9 cellular contexts compared by ENCODE assay signal in genomic region chrX:30822068-30822671, GRCh38.
A peak's percentile ranks its signal among the peaks of the same experiment; 100 is the strongest.
DNase-seq lines count a peak whose midpoint lies in the region; ATAC-seq, FAIRE-seq and TF ChIP-seq lines count a peak whose summit lies in the region.
"Had no signal": no experiment of that assay in that cellular context is flagged by ENCODE, and none has a peak within 500 bp of the region (broad histone marks: within the 10 kb centered on the region; RNA-seq: fewer than 3 reads in every experiment).

No MANE protein-coding gene starts in this region.

- H4K20me1 ChIP-seq in GM23338 (replicated peaks; ENCODE audit: insufficient read depth) (no peaks in the 10 kb centered on the region), MM.1S (ENCODE audit: insufficient read depth, low read length) (no peaks in the 10 kb centered on the region)

- H3K4me1 ChIP-seq in GM23338 (ENCODE audit: insufficient read depth) = no peaks in the 10 kb centered on the region
- H3K4me1 ChIP-seq in MM.1S (ENCODE audit: low read length) = peaks cover 12% of the 10 kb centered on the region; the same call in 1 of the 2 replicates
- H3K4me1 ChIP-seq in aorta (ENCODE audit: control insufficient read depth in 1 of 2, insufficient read depth in 2 of 2, low read length in 2 of 2) = no peaks in the 10 kb centered on the region

- H3K27me3 Mint-ChIP-seq in GM23338 (ENCODE audit: insufficient read depth, low read depth, poor library complexity) = peaks cover 5% of the 10 kb centered on the region

- no peaks in the 10 kb centered on the region for H3K9me3 Mint-ChIP-seq in GM23338
- H3K9me3 Mint-ChIP-seq: activated CD4-positive, alpha-beta T cell treated with anti-CD3 and anti-CD28 coated beads, Interleukin-2, amount 10 ng/mL, durations not matched to agents 24 days and 14 days had no signal

- H3K79me2 ChIP-seq in GM23338 (replicated peaks; ENCODE audit: insufficient read depth) (no peaks in the 10 kb centered on the region), MM.1S (ENCODE audit: low read length) (no peaks in the 10 kb centered on the region)

- H3K4me2 ChIP-seq in GM23338 (no peak overlapping the region), MM.1S (ENCODE audit: low read depth, low read length) (peak overlapping the region; percentile 27; the same call in 1 of the 2 replicates)

- no peak overlapping the region for H3K4me3 Mint-ChIP-seq in GM23338
- H3K4me3 Mint-ChIP-seq: activated CD4-positive, alpha-beta T cell treated with anti-CD3 and anti-CD28 coated beads, Interleukin-2, amount 10 ng/mL, durations not matched to agents 24 days and 14 days had no signal

- DNase-seq in GM18507 (ENCODE audit: extremely low spot score, insufficient read length, low read depth) (no peak), GM23338 (ENCODE audit: low spot score) (peak; percentile 15), MM.1S (peak; percentile 36), germinal center (ENCODE audit: low spot score) (peak; percentile 10), aorta (no peak), NCI-H2029 treated with DMSO at 0.1 percent for 48 hours (lab: John Stamatoyannopoulos, UW) (no peak), caudate nucleus (lab: John Stamatoyannopoulos, UW) (no peak)
- DNase-seq in stimulated activated CD8-positive, alpha-beta memory T cell treated with anti-CD3 and anti-CD28 coated beads, Interleukin-4, amount 100 ng/mL, for 48 hours = no peak
- DNase-seq: activated CD4-positive, alpha-beta T cell treated with anti-CD3 and anti-CD28 coated beads, Interleukin-2, amount 10 ng/mL, durations not matched to agents 24 days and 14 days had no signal

- peaks cover 10% of the 10 kb centered on the region; the same call in 2 of the 3 replicates for H3K4me1 Mint-ChIP-seq in GM23338

- H3F3A ChIP-seq in GM23338 (replicated peaks; ENCODE audit: low read depth) (no peaks in the 10 kb centered on the region), MM.1S (ENCODE audit: insufficient read depth, low read length) (no peaks in the 10 kb centered on the region)

- intact Hi-C loops in aorta (cut with DNase I) = no loop called here

- H3K9me3 ChIP-seq in MM.1S (replicated peaks; ENCODE audit: insufficient read depth, low read length) = no peaks in the 10 kb centered on the region
- H3K9me3 ChIP-seq in aorta (ENCODE audit: control insufficient read depth, low read length) = no peaks in the 10 kb centered on the region

- no peak overlapping the region for H3K9ac ChIP-seq in MM.1S (ENCODE audit: low read length)

- 51 to 72% methylated on average over 3 of the region's 3 CpGs for WGBS in aorta, 2 donors

- no peaks in the 10 kb centered on the region for H3K9me2 ChIP-seq in GM23338 (ENCODE audit: insufficient read depth)
- H3K9me2 ChIP-seq in MM.1S (replicated peaks; ENCODE audit: insufficient read depth, low read length) = no peaks in the 10 kb centered on the region

- H3K27ac Mint-ChIP-seq in GM23338 = 0 out of 2 replicates have a peak overlapping the region, but pooled peaks have one; percentile 34
- H3K27ac Mint-ChIP-seq: activated CD4-positive, alpha-beta T cell treated with anti-CD3 and anti-CD28 coated beads, Interleukin-2, amount 10 ng/mL, durations not matched to agents 24 days and 14 days had no signal

- no peak overlapping the region for H3K4me3 ChIP-seq in GM23338
- H3K4me3 ChIP-seq in MM.1S (ENCODE audit: low read length) = no peak overlapping the region
- no peak overlapping the region for H3K4me3 ChIP-seq in aorta (ENCODE audit: low read length in 2 of 2)

- H3K27me3 ChIP-seq in GM23338 (ENCODE audit: insufficient read depth) = no peaks in the 10 kb centered on the region
- H3K27me3 ChIP-seq in MM.1S (replicated peaks; ENCODE audit: insufficient read depth, low read length) = no peaks in the 10 kb centered on the region
- no peaks in the 10 kb centered on the region for H3K27me3 ChIP-seq in aorta (ENCODE audit: control insufficient read depth in 1 of 2, insufficient read depth in 2 of 2, low read length in 1 of 2)

- H3K27ac ChIP-seq in GM23338 (ENCODE audit: low read depth) (no peak overlapping the region), MM.1S (ENCODE audit: low read length) (peak overlapping the region; percentile 32; the same call in 1 of the 2 replicates), aorta (ENCODE audit: low read depth in 1 of 2, low read length in 2 of 2) (no peak overlapping the region), caudate nucleus (ENCODE audit: low read depth, low read length) (no peak overlapping the region)

- no peaks in the 10 kb centered on the region for H3K36me3 Mint-ChIP-seq in GM23338 (ENCODE audit: low read depth)

- TF ChIP-seq CTCF in GM23338 (conservative IDR thresholded peaks at IDR 0.05; ENCODE audit: low read depth in 2 of 2) = peak; percentile 43 to 49
- peak; percentile 28 for TF ChIP-seq CTCF in MM.1S (IDR thresholded peaks at IDR 0.05; ENCODE audit: low read length)

- peak; percentile 91 for FAIRE-seq in GM18507 (lab: Jason Lieb, UNC)

- H2AFZ ChIP-seq in GM23338 = no peak overlapping the region
- H2AFZ ChIP-seq in MM.1S (ENCODE audit: low read length) = no peak overlapping the region

- no peaks in the 10 kb centered on the region for H3K36me3 ChIP-seq in GM23338 (ENCODE audit: insufficient read depth)
- no peaks in the 10 kb centered on the region for H3K36me3 ChIP-seq in MM.1S (replicated peaks; ENCODE audit: insufficient read depth, low read length)
- H3K36me3 ChIP-seq in aorta (ENCODE audit: control insufficient read depth in 1 of 2, insufficient read depth in 2 of 2, low read length in 1 of 2) = no peaks in the 10 kb centered on the region

- peak; percentile 58 for ATAC-seq in GM23338
- ATAC-seq in aorta (ENCODE audit: low FRiP score) = no peak

TF ChIP-seq in GM23338, 12 proteins besides CTCF, POLR2A, EP300 and RAD21 (continues in another document):
- TF ChIP-seq EZH2phosphoT487 (IDR thresholded peaks at IDR 0.05; ENCODE audit: unreplicated experiment) (no peak), STAT1 (IDR thresholded peaks at IDR 0.05; ENCODE audit: unreplicated experiment) (no peak), EZH2 (IDR thresholded peaks at IDR 0.05; ENCODE audit: low read depth, unreplicated experiment) (no peak), ZNF114 (CRISPR knock-in tag; IDR thresholded peaks at IDR 0.05) (no peak), POLR2AphosphoS5 (IDR thresholded peaks at IDR 0.05; ENCODE audit: low read depth) (no peak), CREB1 (CRISPR knock-in tag; IDR thresholded peaks at IDR 0.05; ENCODE audit: low read depth) (no peak), ZNF331 (CRISPR knock-in tag; IDR thresholded peaks at IDR 0.05; ENCODE audit: low read depth) (no peak), JUNB (IDR thresholded peaks at IDR 0.05; ENCODE audit: unreplicated experiment) (no peak), REST (IDR thresholded peaks at IDR 0.05; ENCODE audit: unreplicated experiment) (no peak)

Comparison
In these comparisons a context has a peak if more than half of its experiments do, and no peak if none do; other contexts are left out.
1. DNase-seq: peak in GM23338 (single experiment), MM.1S (single experiment) and germinal center (single experiment); none in GM18507 (single experiment), stimulated activated CD8-positive, alpha-beta memory T cell treated with anti-CD3 and anti-CD28 coated beads, Interleukin-4, amount 100 ng/mL, for 48 hours (single experiment), aorta (0 of 2), NCI-H2029 treated with DMSO at 0.1 percent for 48 hours (single experiment) and caudate nucleus (0 of 61).